Comparison of ENCODE assay signal across 1 cellular context in the genomic region with DNA sequence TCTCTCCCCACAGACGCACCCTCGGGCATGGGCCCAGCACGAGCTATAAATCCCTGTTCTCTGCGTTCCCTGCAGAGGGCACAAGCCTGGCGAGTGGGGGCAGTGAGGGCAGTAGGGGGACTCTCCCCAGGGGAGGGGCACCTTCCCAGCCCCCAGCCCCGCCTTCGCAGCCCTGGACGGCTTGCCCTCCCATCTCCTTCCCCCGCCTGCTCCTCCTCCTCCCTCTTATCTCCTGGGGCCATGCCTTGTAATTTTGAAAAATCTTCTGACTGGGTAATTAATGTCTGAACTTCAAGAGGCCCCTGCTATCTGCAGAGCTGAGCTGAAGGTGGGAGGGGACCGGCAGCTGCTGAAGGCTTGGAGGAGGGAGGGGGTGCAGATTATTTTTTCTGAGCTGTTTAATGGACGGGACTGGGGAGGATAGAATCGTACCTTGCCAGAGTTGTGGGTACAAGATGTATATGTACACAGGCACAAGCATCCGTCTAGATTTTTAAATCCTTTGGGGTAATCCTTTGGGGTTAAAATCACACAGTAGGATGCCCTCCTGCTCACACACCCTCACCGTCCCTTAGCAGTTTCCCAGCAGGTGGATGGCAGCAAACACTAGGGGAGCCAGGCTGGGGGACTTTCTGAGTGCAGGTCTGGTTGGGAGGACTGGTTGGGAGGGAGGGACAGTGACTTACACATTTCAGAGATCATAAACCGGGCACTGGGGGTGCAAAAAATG.
TF ChIP-seq lines count a peak whose summit lies in the region.

No MANE protein-coding gene starts in this region.

TF ChIP-seq in K562, 482 proteins besides CTCF, POLR2A, EP300 and RAD21 (continued from another document and continues in another):
- TF ChIP-seq, protein P1, sequence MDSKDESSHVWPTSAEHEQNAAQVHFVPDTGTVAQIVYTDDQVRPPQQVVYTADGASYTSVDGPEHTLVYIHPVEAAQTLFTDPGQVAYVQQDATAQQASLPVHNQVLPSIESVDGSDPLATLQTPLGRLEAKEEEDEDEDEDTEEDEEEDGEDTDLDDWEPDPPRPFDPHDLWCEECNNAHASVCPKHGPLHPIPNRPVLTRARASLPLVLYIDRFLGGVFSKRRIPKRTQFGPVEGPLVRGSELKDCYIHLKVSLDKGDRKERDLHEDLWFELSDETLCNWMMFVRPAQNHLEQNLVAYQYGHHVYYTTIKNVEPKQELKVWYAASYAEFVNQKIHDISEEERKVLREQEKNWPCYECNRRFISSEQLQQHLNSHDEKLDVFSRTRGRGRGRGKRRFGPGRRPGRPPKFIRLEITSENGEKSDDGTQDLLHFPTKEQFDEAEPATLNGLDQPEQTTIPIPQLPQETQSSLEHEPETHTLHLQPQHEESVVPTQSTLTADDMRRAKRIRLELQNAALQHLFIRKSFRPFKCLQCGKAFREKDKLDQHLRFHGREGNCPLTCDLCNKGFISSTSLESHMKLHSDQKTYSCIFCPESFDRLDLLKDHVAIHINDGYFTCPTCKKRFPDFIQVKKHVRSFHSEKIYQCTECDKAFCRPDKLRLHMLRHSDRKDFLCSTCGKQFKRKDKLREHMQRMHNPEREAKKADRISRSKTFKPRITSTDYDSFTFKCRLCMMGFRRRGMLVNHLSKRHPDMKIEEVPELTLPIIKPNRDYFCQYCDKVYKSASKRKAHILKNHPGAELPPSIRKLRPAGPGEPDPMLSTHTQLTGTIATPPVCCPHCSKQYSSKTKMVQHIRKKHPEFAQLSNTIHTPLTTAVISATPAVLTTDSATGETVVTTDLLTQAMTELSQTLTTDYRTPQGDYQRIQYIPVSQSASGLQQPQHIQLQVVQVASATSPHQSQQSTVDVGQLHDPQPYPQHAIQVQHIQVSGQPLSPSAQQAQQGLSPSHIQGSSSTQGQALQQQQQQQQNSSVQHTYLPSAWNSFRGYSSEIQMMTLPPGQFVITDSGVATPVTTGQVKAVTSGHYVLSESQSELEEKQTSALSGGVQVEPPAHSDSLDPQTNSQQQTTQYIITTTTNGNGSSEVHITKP (IDR thresholded peaks at IDR 0.05; ENCODE audit: partially characterized antibody) = no peak
- TF ChIP-seq KDM1A (IDR thresholded peaks at IDR 0.05) (peak; percentile 97), ZBTB8A (IDR thresholded peaks at IDR 0.05; ENCODE audit: partially characterized antibody) (no peak), HDAC3 (IDR thresholded peaks at IDR 0.05; ENCODE audit: borderline replicate concordance, partially characterized antibody) (peak; percentile 54), ZBED1 (IDR thresholded peaks at IDR 0.05) (no peak), KLF16 (IDR thresholded peaks at IDR 0.05) (peak; percentile 94), ZNF589 (CRISPR knock-in tag; IDR thresholded peaks at IDR 0.05; ENCODE audit: low read depth) (no peak), STAT5A (IDR thresholded peaks at IDR 0.05; ENCODE audit: borderline replicate concordance, low read length) (peak; percentile 66), ZFP1 (CRISPR knock-in tag; IDR thresholded peaks at IDR 0.05) (no peak), CBX5 (IDR thresholded peaks at IDR 0.05; ENCODE audit: borderline replicate concordance, low read depth) (no peak), NBN (IDR thresholded peaks at IDR 0.05; ENCODE audit: low read depth) (no peak), SMARCE1 (IDR thresholded peaks at IDR 0.05) (peak; percentile 83), ZNF431 (CRISPR knock-in tag; IDR thresholded peaks at IDR 0.05) (no peak), SRSF7 (optimal IDR thresholded peaks at IDR 0.05; ENCODE audit: low read depth, low read length) (no peak), ZNF311 (CRISPR knock-in tag; IDR thresholded peaks at IDR 0.05) (no peak), SP1 (CRISPR knock-in tag; IDR thresholded peaks at IDR 0.05) (no peak), CXXC5 (CRISPR knock-in tag; IDR thresholded peaks at IDR 0.05) (peak; percentile 45), RUNX1 (IDR thresholded peaks at IDR 0.05; ENCODE audit: low read depth) (no peak), ELF1 (tag; IDR thresholded peaks at IDR 0.05) (no peak)
- TF ChIP-seq, protein P2, sequence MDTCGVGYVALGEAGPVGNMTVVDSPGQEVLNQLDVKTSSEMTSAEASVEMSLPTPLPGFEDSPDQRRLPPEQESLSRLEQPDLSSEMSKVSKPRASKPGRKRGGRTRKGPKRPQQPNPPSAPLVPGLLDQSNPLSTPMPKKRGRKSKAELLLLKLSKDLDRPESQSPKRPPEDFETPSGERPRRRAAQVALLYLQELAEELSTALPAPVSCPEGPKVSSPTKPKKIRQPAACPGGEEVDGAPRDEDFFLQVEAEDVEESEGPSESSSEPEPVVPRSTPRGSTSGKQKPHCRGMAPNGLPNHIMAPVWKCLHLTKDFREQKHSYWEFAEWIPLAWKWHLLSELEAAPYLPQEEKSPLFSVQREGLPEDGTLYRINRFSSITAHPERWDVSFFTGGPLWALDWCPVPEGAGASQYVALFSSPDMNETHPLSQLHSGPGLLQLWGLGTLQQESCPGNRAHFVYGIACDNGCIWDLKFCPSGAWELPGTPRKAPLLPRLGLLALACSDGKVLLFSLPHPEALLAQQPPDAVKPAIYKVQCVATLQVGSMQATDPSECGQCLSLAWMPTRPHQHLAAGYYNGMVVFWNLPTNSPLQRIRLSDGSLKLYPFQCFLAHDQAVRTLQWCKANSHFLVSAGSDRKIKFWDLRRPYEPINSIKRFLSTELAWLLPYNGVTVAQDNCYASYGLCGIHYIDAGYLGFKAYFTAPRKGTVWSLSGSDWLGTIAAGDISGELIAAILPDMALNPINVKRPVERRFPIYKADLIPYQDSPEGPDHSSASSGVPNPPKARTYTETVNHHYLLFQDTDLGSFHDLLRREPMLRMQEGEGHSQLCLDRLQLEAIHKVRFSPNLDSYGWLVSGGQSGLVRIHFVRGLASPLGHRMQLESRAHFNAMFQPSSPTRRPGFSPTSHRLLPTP (IDR thresholded peaks at IDR 0.05; ENCODE audit: borderline replicate concordance, extremely low read depth, insufficient read length) = no peak
- TF ChIP-seq, protein P3, sequence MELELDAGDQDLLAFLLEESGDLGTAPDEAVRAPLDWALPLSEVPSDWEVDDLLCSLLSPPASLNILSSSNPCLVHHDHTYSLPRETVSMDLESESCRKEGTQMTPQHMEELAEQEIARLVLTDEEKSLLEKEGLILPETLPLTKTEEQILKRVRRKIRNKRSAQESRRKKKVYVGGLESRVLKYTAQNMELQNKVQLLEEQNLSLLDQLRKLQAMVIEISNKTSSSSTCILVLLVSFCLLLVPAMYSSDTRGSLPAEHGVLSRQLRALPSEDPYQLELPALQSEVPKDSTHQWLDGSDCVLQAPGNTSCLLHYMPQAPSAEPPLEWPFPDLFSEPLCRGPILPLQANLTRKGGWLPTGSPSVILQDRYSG (tag; conservative IDR thresholded peaks at IDR 0.05; ENCODE audit: low read depth) = no peak
- TF ChIP-seq, protein P4, sequence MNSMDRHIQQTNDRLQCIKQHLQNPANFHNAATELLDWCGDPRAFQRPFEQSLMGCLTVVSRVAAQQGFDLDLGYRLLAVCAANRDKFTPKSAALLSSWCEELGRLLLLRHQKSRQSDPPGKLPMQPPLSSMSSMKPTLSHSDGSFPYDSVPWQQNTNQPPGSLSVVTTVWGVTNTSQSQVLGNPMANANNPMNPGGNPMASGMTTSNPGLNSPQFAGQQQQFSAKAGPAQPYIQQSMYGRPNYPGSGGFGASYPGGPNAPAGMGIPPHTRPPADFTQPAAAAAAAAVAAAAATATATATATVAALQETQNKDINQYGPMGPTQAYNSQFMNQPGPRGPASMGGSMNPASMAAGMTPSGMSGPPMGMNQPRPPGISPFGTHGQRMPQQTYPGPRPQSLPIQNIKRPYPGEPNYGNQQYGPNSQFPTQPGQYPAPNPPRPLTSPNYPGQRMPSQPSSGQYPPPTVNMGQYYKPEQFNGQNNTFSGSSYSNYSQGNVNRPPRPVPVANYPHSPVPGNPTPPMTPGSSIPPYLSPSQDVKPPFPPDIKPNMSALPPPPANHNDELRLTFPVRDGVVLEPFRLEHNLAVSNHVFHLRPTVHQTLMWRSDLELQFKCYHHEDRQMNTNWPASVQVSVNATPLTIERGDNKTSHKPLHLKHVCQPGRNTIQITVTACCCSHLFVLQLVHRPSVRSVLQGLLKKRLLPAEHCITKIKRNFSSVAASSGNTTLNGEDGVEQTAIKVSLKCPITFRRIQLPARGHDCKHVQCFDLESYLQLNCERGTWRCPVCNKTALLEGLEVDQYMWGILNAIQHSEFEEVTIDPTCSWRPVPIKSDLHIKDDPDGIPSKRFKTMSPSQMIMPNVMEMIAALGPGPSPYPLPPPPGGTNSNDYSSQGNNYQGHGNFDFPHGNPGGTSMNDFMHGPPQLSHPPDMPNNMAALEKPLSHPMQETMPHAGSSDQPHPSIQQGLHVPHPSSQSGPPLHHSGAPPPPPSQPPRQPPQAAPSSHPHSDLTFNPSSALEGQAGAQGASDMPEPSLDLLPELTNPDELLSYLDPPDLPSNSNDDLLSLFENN (IDR thresholded peaks at IDR 0.05; ENCODE audit: low read depth in 2 of 2, low read length in 2 of 2) = peak in 1 of 2 experiments; percentile 69; a peak in 1 of 4 replicates
- TF ChIP-seq, protein P5, sequence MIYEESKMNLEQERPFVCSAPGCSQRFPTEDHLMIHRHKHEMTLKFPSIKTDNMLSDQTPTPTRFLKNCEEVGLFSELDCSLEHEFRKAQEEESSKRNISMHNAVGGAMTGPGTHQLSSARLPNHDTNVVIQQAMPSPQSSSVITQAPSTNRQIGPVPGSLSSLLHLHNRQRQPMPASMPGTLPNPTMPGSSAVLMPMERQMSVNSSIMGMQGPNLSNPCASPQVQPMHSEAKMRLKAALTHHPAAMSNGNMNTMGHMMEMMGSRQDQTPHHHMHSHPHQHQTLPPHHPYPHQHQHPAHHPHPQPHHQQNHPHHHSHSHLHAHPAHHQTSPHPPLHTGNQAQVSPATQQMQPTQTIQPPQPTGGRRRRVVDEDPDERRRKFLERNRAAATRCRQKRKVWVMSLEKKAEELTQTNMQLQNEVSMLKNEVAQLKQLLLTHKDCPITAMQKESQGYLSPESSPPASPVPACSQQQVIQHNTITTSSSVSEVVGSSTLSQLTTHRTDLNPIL (CRISPR knock-in tag; IDR thresholded peaks at IDR 0.05) = no peak
- TF ChIP-seq, protein P6, sequence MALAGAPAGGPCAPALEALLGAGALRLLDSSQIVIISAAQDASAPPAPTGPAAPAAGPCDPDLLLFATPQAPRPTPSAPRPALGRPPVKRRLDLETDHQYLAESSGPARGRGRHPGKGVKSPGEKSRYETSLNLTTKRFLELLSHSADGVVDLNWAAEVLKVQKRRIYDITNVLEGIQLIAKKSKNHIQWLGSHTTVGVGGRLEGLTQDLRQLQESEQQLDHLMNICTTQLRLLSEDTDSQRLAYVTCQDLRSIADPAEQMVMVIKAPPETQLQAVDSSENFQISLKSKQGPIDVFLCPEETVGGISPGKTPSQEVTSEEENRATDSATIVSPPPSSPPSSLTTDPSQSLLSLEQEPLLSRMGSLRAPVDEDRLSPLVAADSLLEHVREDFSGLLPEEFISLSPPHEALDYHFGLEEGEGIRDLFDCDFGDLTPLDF (CRISPR knock-in tag; IDR thresholded peaks at IDR 0.05) = no peak
- TF ChIP-seq, protein P7, sequence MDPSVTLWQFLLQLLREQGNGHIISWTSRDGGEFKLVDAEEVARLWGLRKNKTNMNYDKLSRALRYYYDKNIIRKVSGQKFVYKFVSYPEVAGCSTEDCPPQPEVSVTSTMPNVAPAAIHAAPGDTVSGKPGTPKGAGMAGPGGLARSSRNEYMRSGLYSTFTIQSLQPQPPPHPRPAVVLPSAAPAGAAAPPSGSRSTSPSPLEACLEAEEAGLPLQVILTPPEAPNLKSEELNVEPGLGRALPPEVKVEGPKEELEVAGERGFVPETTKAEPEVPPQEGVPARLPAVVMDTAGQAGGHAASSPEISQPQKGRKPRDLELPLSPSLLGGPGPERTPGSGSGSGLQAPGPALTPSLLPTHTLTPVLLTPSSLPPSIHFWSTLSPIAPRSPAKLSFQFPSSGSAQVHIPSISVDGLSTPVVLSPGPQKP (CRISPR knock-in tag; IDR thresholded peaks at IDR 0.05) = no peak
- TF ChIP-seq, protein P8, sequence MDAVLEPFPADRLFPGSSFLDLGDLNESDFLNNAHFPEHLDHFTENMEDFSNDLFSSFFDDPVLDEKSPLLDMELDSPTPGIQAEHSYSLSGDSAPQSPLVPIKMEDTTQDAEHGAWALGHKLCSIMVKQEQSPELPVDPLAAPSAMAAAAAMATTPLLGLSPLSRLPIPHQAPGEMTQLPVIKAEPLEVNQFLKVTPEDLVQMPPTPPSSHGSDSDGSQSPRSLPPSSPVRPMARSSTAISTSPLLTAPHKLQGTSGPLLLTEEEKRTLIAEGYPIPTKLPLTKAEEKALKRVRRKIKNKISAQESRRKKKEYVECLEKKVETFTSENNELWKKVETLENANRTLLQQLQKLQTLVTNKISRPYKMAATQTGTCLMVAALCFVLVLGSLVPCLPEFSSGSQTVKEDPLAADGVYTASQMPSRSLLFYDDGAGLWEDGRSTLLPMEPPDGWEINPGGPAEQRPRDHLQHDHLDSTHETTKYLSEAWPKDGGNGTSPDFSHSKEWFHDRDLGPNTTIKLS (IDR thresholded peaks at IDR 0.05; ENCODE audit: borderline replicate concordance, low read depth) = no peak
- TF ChIP-seq, protein P9, sequence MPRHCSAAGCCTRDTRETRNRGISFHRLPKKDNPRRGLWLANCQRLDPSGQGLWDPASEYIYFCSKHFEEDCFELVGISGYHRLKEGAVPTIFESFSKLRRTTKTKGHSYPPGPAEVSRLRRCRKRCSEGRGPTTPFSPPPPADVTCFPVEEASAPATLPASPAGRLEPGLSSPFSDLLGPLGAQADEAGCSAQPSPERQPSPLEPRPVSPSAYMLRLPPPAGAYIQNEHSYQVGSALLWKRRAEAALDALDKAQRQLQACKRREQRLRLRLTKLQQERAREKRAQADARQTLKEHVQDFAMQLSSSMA (CRISPR knock-in tag; IDR thresholded peaks at IDR 0.05) = no peak
- TF ChIP-seq, protein P10, sequence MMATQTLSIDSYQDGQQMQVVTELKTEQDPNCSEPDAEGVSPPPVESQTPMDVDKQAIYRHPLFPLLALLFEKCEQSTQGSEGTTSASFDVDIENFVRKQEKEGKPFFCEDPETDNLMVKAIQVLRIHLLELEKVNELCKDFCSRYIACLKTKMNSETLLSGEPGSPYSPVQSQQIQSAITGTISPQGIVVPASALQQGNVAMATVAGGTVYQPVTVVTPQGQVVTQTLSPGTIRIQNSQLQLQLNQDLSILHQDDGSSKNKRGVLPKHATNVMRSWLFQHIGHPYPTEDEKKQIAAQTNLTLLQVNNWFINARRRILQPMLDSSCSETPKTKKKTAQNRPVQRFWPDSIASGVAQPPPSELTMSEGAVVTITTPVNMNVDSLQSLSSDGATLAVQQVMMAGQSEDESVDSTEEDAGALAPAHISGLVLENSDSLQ (IDR thresholded peaks at IDR 0.05) = peak; percentile 80
- TF ChIP-seq, protein P11, sequence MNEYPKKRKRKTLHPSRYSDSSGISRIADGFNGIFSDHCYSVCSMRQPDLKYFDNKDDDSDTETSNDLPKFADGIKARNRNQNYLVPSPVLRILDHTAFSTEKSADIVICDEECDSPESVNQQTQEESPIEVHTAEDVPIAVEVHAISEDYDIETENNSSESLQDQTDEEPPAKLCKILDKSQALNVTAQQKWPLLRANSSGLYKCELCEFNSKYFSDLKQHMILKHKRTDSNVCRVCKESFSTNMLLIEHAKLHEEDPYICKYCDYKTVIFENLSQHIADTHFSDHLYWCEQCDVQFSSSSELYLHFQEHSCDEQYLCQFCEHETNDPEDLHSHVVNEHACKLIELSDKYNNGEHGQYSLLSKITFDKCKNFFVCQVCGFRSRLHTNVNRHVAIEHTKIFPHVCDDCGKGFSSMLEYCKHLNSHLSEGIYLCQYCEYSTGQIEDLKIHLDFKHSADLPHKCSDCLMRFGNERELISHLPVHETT (CRISPR knock-in tag; conservative IDR thresholded peaks at IDR 0.05 in 1 of 2, IDR thresholded peaks at IDR 0.05 in 1 of 2) = no peak
- TF ChIP-seq, protein P12, sequence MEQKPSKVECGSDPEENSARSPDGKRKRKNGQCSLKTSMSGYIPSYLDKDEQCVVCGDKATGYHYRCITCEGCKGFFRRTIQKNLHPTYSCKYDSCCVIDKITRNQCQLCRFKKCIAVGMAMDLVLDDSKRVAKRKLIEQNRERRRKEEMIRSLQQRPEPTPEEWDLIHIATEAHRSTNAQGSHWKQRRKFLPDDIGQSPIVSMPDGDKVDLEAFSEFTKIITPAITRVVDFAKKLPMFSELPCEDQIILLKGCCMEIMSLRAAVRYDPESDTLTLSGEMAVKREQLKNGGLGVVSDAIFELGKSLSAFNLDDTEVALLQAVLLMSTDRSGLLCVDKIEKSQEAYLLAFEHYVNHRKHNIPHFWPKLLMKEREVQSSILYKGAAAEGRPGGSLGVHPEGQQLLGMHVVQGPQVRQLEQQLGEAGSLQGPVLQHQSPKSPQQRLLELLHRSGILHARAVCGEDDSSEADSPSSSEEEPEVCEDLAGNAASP (IDR thresholded peaks at IDR 0.05) = no peak
